8 cellular contexts compared by ENCODE assay signal in genomic region chr18:49487711-49488310, GRCh38. TPM values are rescaled to one million over a fixed set of nuclear protein-coding genes. Genes with fewer than 3 reads are reported as not detected.
DNase-seq lines count a peak whose midpoint lies in the region; ATAC-seq and TF ChIP-seq lines count a peak whose summit lies in the region.

No MANE protein-coding gene starts in this region.

- no peaks in the 10 kb centered on the region for H3K9me2 ChIP-seq in hepatocyte (replicated peaks; ENCODE audit: insufficient read depth)

- no peak for TF ChIP-seq CTCF in hepatocyte (IDR thresholded peaks at IDR 0.05; ENCODE audit: poor library complexity)
- no peak for TF ChIP-seq CTCF in omental fat pad (IDR thresholded peaks at IDR 0.05)

- peaks cover 7% of the 10 kb centered on the region for H3K36me3 ChIP-seq in hepatocyte (replicated peaks; ENCODE audit: insufficient read depth, low read depth)

- H3K4me1 Mint-ChIP-seq in T-helper 1 cell treated with Interleukin-12 subunit alpha and Interleukin-12 subunit beta and Interleukin-4 antibody, amounts not matched to agents 30 μg/mL and 1 μg/mL, for 36 hours (ENCODE audit: low read depth) = peaks cover 54% of the 10 kb centered on the region
- peaks cover 69% of the 10 kb centered on the region for H3K4me1 Mint-ChIP-seq in activated CD4-positive, alpha-beta memory T cell treated with anti-CD3 and anti-CD28 coated beads, Interleukin-2, amount 10 ng/mL, durations not matched to agents 7 days and 5 days

- CTCF ChIA-PET in activated CD4-positive, alpha-beta memory T cell treated with anti-CD3 and anti-CD28 coated beads, Interleukin-2, amount 10 ng/mL, durations not matched to agents 7 days and 5 days (lab: Charles Lee) = interaction anchor here (1.3 to 2.1 kb wide), 2 partner anchors 23 to 794 kb away, joined by 4 to 5 read pairs; partner anchors contain the start of gene MBD1

- H3K9me3 ChIP-seq in hepatocyte (ENCODE audit: low read depth) = no peaks in the 10 kb centered on the region

- H4K20me1 ChIP-seq in hepatocyte (ENCODE audit: insufficient read depth, poor library complexity, severe bottlenecking) = peaks cover 12% of the 10 kb centered on the region

- no peak overlapping the region for H2AFZ ChIP-seq in hepatocyte

- DNase-seq in T-helper 1 cell = no peak
- DNase-seq in activated CD4-positive, alpha-beta memory T cell treated with anti-CD3 and anti-CD28 coated beads, Interleukin-2, amount 10 ng/mL, durations not matched to agents 7 days and 5 days = no peak
- DNase-seq in hepatocyte (ENCODE audit: low spot score) = no peak
- DNase-seq in substantia nigra (lab: John Stamatoyannopoulos, UW) = no peak
- no peak for DNase-seq in omental fat pad (ENCODE audit: low spot score)
- DNase-seq in cerebellar nuclear complex (lab: John Stamatoyannopoulos, UW) = no peak

- no peaks in the 10 kb centered on the region for H3K9me3 Mint-ChIP-seq in T-helper 1 cell treated with Interleukin-12 subunit alpha and Interleukin-12 subunit beta and Interleukin-4 antibody, amounts not matched to agents 30 μg/mL and 1 μg/mL, for 36 hours
- no peaks in the 10 kb centered on the region for H3K9me3 Mint-ChIP-seq in activated CD4-positive, alpha-beta memory T cell treated with anti-CD3 and anti-CD28 coated beads, Interleukin-2, amount 10 ng/mL, durations not matched to agents 7 days and 5 days

- ATAC-seq in omental fat pad (ENCODE audit: low FRiP score) = no peak
- no peak for ATAC-seq in GM19035 (IDR thresholded peaks at IDR 0.05; ENCODE audit: unreplicated experiment)

- peak overlapping the region; percentile 93 for H3K27ac ChIP-seq in hepatocyte
- peak overlapping the region; percentile 86 for H3K27ac ChIP-seq in substantia nigra (ENCODE audit: low read depth, low read length, poor library complexity, severe bottlenecking)

- peak overlapping the region; percentile 6 for H3K4me3 ChIP-seq in hepatocyte

- H3K27ac Mint-ChIP-seq in T-helper 1 cell treated with Interleukin-12 subunit alpha and Interleukin-12 subunit beta and Interleukin-4 antibody, amounts not matched to agents 30 μg/mL and 1 μg/mL, for 36 hours = peak overlapping the region; percentile 97
- H3K27ac Mint-ChIP-seq in activated CD4-positive, alpha-beta memory T cell treated with anti-CD3 and anti-CD28 coated beads, Interleukin-2, amount 10 ng/mL, durations not matched to agents 7 days and 5 days = peak overlapping the region; percentile 96

- peak overlapping the region; percentile 97 for H3K4me3 Mint-ChIP-seq in T-helper 1 cell treated with Interleukin-12 subunit alpha and Interleukin-12 subunit beta and Interleukin-4 antibody, amounts not matched to agents 30 μg/mL and 1 μg/mL, for 36 hours
- peak overlapping the region; percentile 95 for H3K4me3 Mint-ChIP-seq in activated CD4-positive, alpha-beta memory T cell treated with anti-CD3 and anti-CD28 coated beads, Interleukin-2, amount 10 ng/mL, durations not matched to agents 7 days and 5 days

- peak overlapping the region; percentile 81 for H3K4me2 ChIP-seq in hepatocyte

- 80% methylated on average over 8 of the region's 8 CpGs for WGBS in hepatocyte (ENCODE audit: low lambda C conversion rate, missing lambda C conversion rate)

- POLR2A ChIA-PET in activated CD4-positive, alpha-beta memory T cell treated with anti-CD3 and anti-CD28 coated beads, Interleukin-2, amount 10 ng/mL, durations not matched to agents 7 days and 5 days (lab: Charles Lee) = interaction anchor here (0.6 to 4.0 kb wide), 18 partner anchors 8 to 1391 kb away, joined by 3 to 44 read pairs (median 4); partner anchors contain the start of genes DYM and ME2

- H3K27me3 Mint-ChIP-seq in T-helper 1 cell treated with Interleukin-12 subunit alpha and Interleukin-12 subunit beta and Interleukin-4 antibody, amounts not matched to agents 30 μg/mL and 1 μg/mL, for 36 hours (ENCODE audit: low read depth) = no peaks in the 10 kb centered on the region
- no peaks in the 10 kb centered on the region for H3K27me3 Mint-ChIP-seq in activated CD4-positive, alpha-beta memory T cell treated with anti-CD3 and anti-CD28 coated beads, Interleukin-2, amount 10 ng/mL, durations not matched to agents 7 days and 5 days

- H3K79me2 ChIP-seq in hepatocyte = peaks cover 64% of the 10 kb centered on the region

- peaks cover 55% of the 10 kb centered on the region for H3K36me3 Mint-ChIP-seq in T-helper 1 cell treated with Interleukin-12 subunit alpha and Interleukin-12 subunit beta and Interleukin-4 antibody, amounts not matched to agents 30 μg/mL and 1 μg/mL, for 36 hours (ENCODE audit: low read depth)
- H3K36me3 Mint-ChIP-seq in activated CD4-positive, alpha-beta memory T cell treated with anti-CD3 and anti-CD28 coated beads, Interleukin-2, amount 10 ng/mL, durations not matched to agents 7 days and 5 days (ENCODE audit: low read depth) = peaks cover 66% of the 10 kb centered on the region

- H3K27me3 ChIP-seq in hepatocyte = no peaks in the 10 kb centered on the region

- peaks cover 27% of the 10 kb centered on the region for H3K4me1 ChIP-seq in hepatocyte (ENCODE audit: insufficient read depth)

RNA-seq across cellular contexts. Expression of gene C18orf32, which starts 0.8 kb away (rescaled TPM):
- 10 to 100 TPM; 31.7 to 33.7 TPM for total RNA-seq in activated CD4-positive, alpha-beta memory T cell treated with anti-CD3 and anti-CD28 coated beads, Interleukin-2, amount 10 ng/mL, durations not matched to agents 7 days and 5 days
- total RNA-seq in hepatocyte = 74.0 and 77.9 TPM in 2 replicates
- polyA plus RNA-seq in hepatocyte = 86.1 and 105 TPM in 2 replicates
- 10 to 100 TPM; 21.8 to 31.2 (median 25.7) TPM for total RNA-seq in omental fat pad

RNA-seq across cellular contexts. Expression of gene RPL17, which starts 4.5 kb away (rescaled TPM):
- total RNA-seq in activated CD4-positive, alpha-beta memory T cell treated with anti-CD3 and anti-CD28 coated beads, Interleukin-2, amount 10 ng/mL, durations not matched to agents 7 days and 5 days = 1,000 to 10,000 TPM; 1,460 to 1,462 TPM
- 1,900 and 1,936 TPM in 2 replicates for total RNA-seq in hepatocyte
- polyA plus RNA-seq in hepatocyte = 673 and 708 TPM in 2 replicates
- 1,000 to 10,000 TPM; 1,522 to 1,939 (median 1,772) TPM for total RNA-seq in omental fat pad

RNA-seq across cellular contexts. Expression of gene DYM, which starts 27.4 kb away (rescaled TPM):
- total RNA-seq in activated CD4-positive, alpha-beta memory T cell treated with anti-CD3 and anti-CD28 coated beads, Interleukin-2, amount 10 ng/mL, durations not matched to agents 7 days and 5 days = 10 to 100 TPM; 57.2 to 59.1 TPM
- total RNA-seq in hepatocyte (36.9 and 49.5 TPM in 2 replicates), omental fat pad (10 to 100 TPM; 43.1 to 84.0 (median 67.9) TPM)
- polyA plus RNA-seq in hepatocyte = 39.2 and 43.8 TPM in 2 replicates
